17 cellular contexts compared by ENCODE assay signal in genomic region chr18:35306588-35307250, GRCh38. TPM values are rescaled to one million over a fixed set of nuclear protein-coding genes. Genes with fewer than 3 reads are reported as not detected.
DNase-seq lines count a peak whose midpoint lies in the region; TF ChIP-seq lines count a peak whose summit lies in the region.
"Had no signal": no experiment of that assay in that cellular context is flagged by ENCODE, and none has a peak within 500 bp of the region (broad histone marks: within the 10 kb centered on the region; RNA-seq: fewer than 3 reads in every experiment).

No MANE protein-coding gene starts in this region.

- no peaks in the 10 kb centered on the region for H3K4me1 Mint-ChIP-seq in endodermal cell
- no peaks in the 10 kb centered on the region for H3K4me1 Mint-ChIP-seq in progenitor cell of endocrine pancreas (ENCODE audit: low read depth)
- H3K4me1 Mint-ChIP-seq: IgD-negative memory B cell had no signal

- peak; percentile 10 for DNase-seq in Caki2 (ENCODE audit: low read depth)
- DNase-seq in KBM-7: peak; percentile 15
- no peak for DNase-seq in endodermal cell
- DNase-seq in progenitor cell of endocrine pancreas (ENCODE audit: low spot score, unreplicated experiment): no peak
- no peak for DNase-seq in effector CD4-positive, alpha-beta T cell
- DNase-seq in retina: no peak
- no peak for DNase-seq in AG08395 (ENCODE audit: low spot score)
- DNase-seq: Caco-2, DMS53, NCI-H1105, NCI-H510A treated with DMSO at 0.1 percent for 48 hours, NCI-H82, OCI-M1, RPMI8226, SHP77 treated with DMSO at 0.1 percent for 48 hours, T-helper 1 cell had no signal

- H3K27me3 Mint-ChIP-seq in endodermal cell (ENCODE audit: insufficient read depth) (no peaks in the 10 kb centered on the region), progenitor cell of endocrine pancreas (no peaks in the 10 kb centered on the region)
- H3K27me3 Mint-ChIP-seq: IgD-negative memory B cell had no signal

- no peaks in the 10 kb centered on the region for H3K27me3 ChIP-seq in endodermal cell (ENCODE audit: control insufficient read depth, insufficient read depth, low read length, poor library complexity, severe bottlenecking)

- H3K4me3 ChIP-seq in endodermal cell (ENCODE audit: low read length): peak overlapping the region; percentile 71

- H3K27ac Mint-ChIP-seq in endodermal cell: no peak overlapping the region
- H3K27ac Mint-ChIP-seq in progenitor cell of endocrine pancreas: peak overlapping the region; percentile 34
- H3K27ac Mint-ChIP-seq: IgD-negative memory B cell had no signal

- WGBS in endodermal cell (ENCODE audit: insufficient coverage in 1 of 2, insufficient read length in 1 of 2), 2 experiments: 93 to 100% methylated on average over 2 to 5 of the region's 5 CpGs

- peaks cover 83% of the 10 kb centered on the region for H3K36me3 Mint-ChIP-seq in endodermal cell (ENCODE audit: low read depth)
- peaks cover 72% of the 10 kb centered on the region for H3K36me3 Mint-ChIP-seq in progenitor cell of endocrine pancreas (ENCODE audit: insufficient read depth)

- no peak for TF ChIP-seq CTCF in endodermal cell (conservative IDR thresholded peaks at IDR 0.05)
- no peak for TF ChIP-seq CTCF in progenitor cell of endocrine pancreas (IDR thresholded peaks at IDR 0.05; ENCODE audit: unreplicated experiment)

- no peak overlapping the region for H3K9ac ChIP-seq in endodermal cell (ENCODE audit: extremely low read depth, low read length, poor library complexity, severe bottlenecking)

- peaks cover 92% of the 10 kb centered on the region for H3K9me3 Mint-ChIP-seq in endodermal cell
- peaks cover 58% of the 10 kb centered on the region for H3K9me3 Mint-ChIP-seq in progenitor cell of endocrine pancreas (ENCODE audit: low read depth)

- peaks cover 81% of the 10 kb centered on the region for H3K36me3 ChIP-seq in endodermal cell (ENCODE audit: control insufficient read depth, insufficient read depth, low read length)

- H3K4me3 Mint-ChIP-seq in endodermal cell (no peak overlapping the region), progenitor cell of endocrine pancreas (ENCODE audit: low read depth) (no peak overlapping the region)

- H3K4me1 ChIP-seq in endodermal cell (ENCODE audit: control insufficient read depth, insufficient read depth, low read length): no peaks in the 10 kb centered on the region
- H3K4me1 ChIP-seq: Caco-2 had no signal

- H3K27ac ChIP-seq in endodermal cell (ENCODE audit: low read depth, low read length): no peak overlapping the region

- in situ Hi-C loops in Caki2 (cut with HindIII; ENCODE audit: low pct_unique_long_range_greater_than_20kb, low sequenced_read_pairs) (no loop called here), KBM-7 (cut with MboI; ENCODE audit: low pct_unique_long_range_greater_than_20kb, low sequenced_read_pairs) (no loop called here)

- peaks cover 81% of the 10 kb centered on the region for H3K9me3 ChIP-seq in endodermal cell (ENCODE audit: control insufficient read depth, low read length)
- H3K9me3 ChIP-seq: Caco-2 had no signal

RNA-seq across cellular contexts. Expression of gene ZSCAN30, which starts 16.7 kb away (rescaled TPM):
- 2.5 and 2.9 TPM in 2 replicates for total RNA-seq in Caki2 (2014; rRNA removed; shearing (Covaris generic); ENCODE audit: low replicate concordance)
- 10 to 100 TPM; 20.1 to 29.6 TPM for total RNA-seq in endodermal cell
- 14.9 TPM for polyA plus RNA-seq in endodermal cell (2013, experiment 1 of 2)
- 13.5 TPM for polyA plus RNA-seq in endodermal cell (2013, experiment 2 of 2)
- total RNA-seq in progenitor cell of endocrine pancreas: 27.1 and 34.5 TPM in 2 replicates

RNA-seq across cellular contexts. Expression of gene ZNF24, which starts 37.5 kb away (rescaled TPM):
- 10.3 and 10.6 TPM in 2 replicates for total RNA-seq in Caki2 (2014; rRNA removed; shearing (Covaris generic); ENCODE audit: low replicate concordance)
- total RNA-seq in endodermal cell: 10 to 100 TPM; 74.7 to 92.1 TPM
- 52.9 TPM for polyA plus RNA-seq in endodermal cell (2013, experiment 1 of 2)
- polyA plus RNA-seq in endodermal cell (2013, experiment 2 of 2): 53.0 TPM
- total RNA-seq in progenitor cell of endocrine pancreas: 70.3 and 76.1 TPM in 2 replicates

Comparison
In these comparisons a context has a peak if more than half of its experiments do, and no peak if none do; other contexts are left out.
1. DNase-seq: peak in Caki2 (single experiment) and KBM-7 (single experiment); none in endodermal cell (single experiment), progenitor cell of endocrine pancreas (single experiment), effector CD4-positive, alpha-beta T cell (single experiment), retina (single experiment) and AG08395 (single experiment).